ENCODE assay signal across 16 cellular contexts in genomic region chr1:29962831-29963247, GRCh38.
"Had no signal": no experiment of that assay in that cellular context is flagged by ENCODE, and none has a peak within 500 bp of the region (broad histone marks: within the 10 kb centered on the region; RNA-seq: fewer than 3 reads in every experiment).

No MANE protein-coding gene starts in this region.

- H3K4me1 Mint-ChIP-seq: activated B cell treated with CpG ODN at 0.5 μM for 24 hours had no signal

- H3K36me3 ChIP-seq: adrenal gland, gastroesophageal sphincter, neural progenitor cell, pancreas, thyroid gland, vagina had no signal

- H3K27me3 Mint-ChIP-seq: activated B cell treated with CpG ODN at 0.5 μM for 24 hours had no signal

- H3K9me3 Mint-ChIP-seq: neural progenitor cell had no signal

- H3K27ac ChIP-seq: adrenal gland, gastroesophageal sphincter, neural progenitor cell, pancreas, thyroid gland, vagina had no signal

- H3K27ac Mint-ChIP-seq: activated B cell treated with CpG ODN at 0.5 μM for 24 hours; effector memory CD8-positive, alpha-beta T cell had no signal

- DNase-seq: activated B cell treated with CpG ODN at 0.5 μM for 24 hours; activated CD4-positive, alpha-beta T cell treated with anti-CD3 and anti-CD28 coated beads, Interleukin-2, amount 50 U/mL, for 1 hour; activated naive CD4-positive, alpha-beta T cell treated with anti-CD3 and anti-CD28 coated beads, Interleukin-2, amount 50 U/mL, for 16 hours; activated T-cell treated with anti-CD3 and anti-CD28 coated beads, Interleukin-2, amount 50 U/mL, for 1 hour; caudate nucleus; effector memory CD8-positive, alpha-beta T cell; kidney; left ventricle myocardium superior; mesenchymal stem cell; pancreas; stimulated activated CD4-positive, alpha-beta T cell treated with anti-CD3 and anti-CD28 coated beads, Interleukin-4, amount 100 ng/mL, for 24 hours; thyroid gland had no signal

- H3K9me3 ChIP-seq: adrenal gland, gastroesophageal sphincter, pancreas, thyroid gland, vagina had no signal

- H3K4me1 ChIP-seq: adrenal gland, gastroesophageal sphincter, pancreas, thyroid gland, vagina had no signal

- H3K4me3 Mint-ChIP-seq: activated B cell treated with CpG ODN at 0.5 μM for 24 hours; effector memory CD8-positive, alpha-beta T cell; neural progenitor cell had no signal

- H3K4me3 ChIP-seq: adrenal gland, gastroesophageal sphincter, neural progenitor cell, pancreas, thyroid gland, vagina had no signal

- H3K36me3 Mint-ChIP-seq: neural progenitor cell had no signal
